ENCODE assay signal across 21 cellular contexts in genomic region chr7:125681508-125681907, GRCh38.
"Had no signal": no experiment of that assay in that cellular context is flagged by ENCODE, and none has a peak within 500 bp of the region (broad histone marks: within the 10 kb centered on the region; RNA-seq: fewer than 3 reads in every experiment).

No MANE protein-coding gene starts in this region.

- H3K4me3 Mint-ChIP-seq: activated CD8-positive, alpha-beta memory T cell treated with anti-CD3 and anti-CD28 coated beads, Interleukin-2, amount 10 ng/mL, durations not matched to agents 7 days and 5 days; activated T-cell treated with anti-CD3 and anti-CD28 coated beads, Interleukin-2, amount 50 U/mL, for 24 hours; brain; central memory CD8-positive, alpha-beta T cell; effector memory CD8-positive, alpha-beta T cell; naive thymus-derived CD8-positive, alpha-beta T cell had no signal

- DNase-seq: activated CD4-positive, alpha-beta T cell treated with anti-CD3 and anti-CD28 coated beads for 1 hour; activated CD4-positive, alpha-beta T cell treated with anti-CD3 and anti-CD28 coated beads, Interleukin-2, amount 50 U/mL, for 48 hours; activated CD8-positive, alpha-beta memory T cell treated with anti-CD3 and anti-CD28 coated beads, Interleukin-2, amount 10 ng/mL, durations not matched to agents 7 days and 5 days; activated effector memory CD4-positive, alpha-beta T cell treated with Interleukin-2 at 50 U/mL for 16 hours; activated T-cell treated with anti-CD3 and anti-CD28 coated beads, Interleukin-2, amount 50 U/mL, for 24 hours; amniotic stem cell; effector memory CD8-positive, alpha-beta T cell; gastrocnemius medialis; heart right ventricle; left lung; mucosa of descending colon; naive thymus-derived CD8-positive, alpha-beta T cell; retina; stimulated activated CD4-positive, alpha-beta T cell treated with anti-CD3 and anti-CD28 coated beads, Interleukin-4, amount 100 ng/mL, for 4 hours; stomach had no signal

- H3K4me3 ChIP-seq: gastrocnemius medialis, heart right ventricle, left lung, mucosa of descending colon, stomach, thoracic aorta had no signal

- H3K36me3 ChIP-seq: gastrocnemius medialis, heart right ventricle, left lung, neutrophil, stomach, thoracic aorta had no signal

- H3K27me3 ChIP-seq: gastrocnemius medialis, heart right ventricle, left lung, neutrophil, stomach had no signal

- H3K27ac Mint-ChIP-seq: activated CD8-positive, alpha-beta memory T cell treated with anti-CD3 and anti-CD28 coated beads, Interleukin-2, amount 10 ng/mL, durations not matched to agents 7 days and 5 days; activated naive CD4-positive, alpha-beta T cell treated with anti-CD3 and anti-CD28 coated beads, Interleukin-2, amount 50 U/mL, for 72 hours; activated T-cell treated with anti-CD3 and anti-CD28 coated beads, Interleukin-2, amount 50 U/mL, for 24 hours; brain; effector memory CD8-positive, alpha-beta T cell; naive thymus-derived CD8-positive, alpha-beta T cell had no signal

- H3K4me1 Mint-ChIP-seq: activated CD8-positive, alpha-beta memory T cell treated with anti-CD3 and anti-CD28 coated beads, Interleukin-2, amount 10 ng/mL, durations not matched to agents 7 days and 5 days; brain; central memory CD8-positive, alpha-beta T cell; naive thymus-derived CD8-positive, alpha-beta T cell had no signal

- H3K9me3 ChIP-seq: gastrocnemius medialis, heart right ventricle, neutrophil, stomach, thoracic aorta had no signal

- H3K27ac ChIP-seq: epithelial cell of prostate, gastrocnemius medialis, heart right ventricle, left lung, neutrophil, stomach, thoracic aorta had no signal

- H3K4me1 ChIP-seq: gastrocnemius medialis, heart right ventricle, left lung, stomach had no signal

- H3K27me3 Mint-ChIP-seq: activated CD8-positive, alpha-beta memory T cell treated with anti-CD3 and anti-CD28 coated beads, Interleukin-2, amount 10 ng/mL, durations not matched to agents 7 days and 5 days; activated T-cell treated with anti-CD3 and anti-CD28 coated beads, Interleukin-2, amount 50 U/mL, for 24 hours; central memory CD8-positive, alpha-beta T cell; effector memory CD8-positive, alpha-beta T cell; naive thymus-derived CD8-positive, alpha-beta T cell had no signal

- H3K36me3 Mint-ChIP-seq: activated CD8-positive, alpha-beta memory T cell treated with anti-CD3 and anti-CD28 coated beads, Interleukin-2, amount 10 ng/mL, durations not matched to agents 7 days and 5 days; activated naive CD4-positive, alpha-beta T cell treated with anti-CD3 and anti-CD28 coated beads, Interleukin-2, amount 50 U/mL, for 72 hours; brain; naive thymus-derived CD8-positive, alpha-beta T cell had no signal

- ATAC-seq: activated CD8-positive, alpha-beta memory T cell treated with anti-CD3 and anti-CD28 coated beads, Interleukin-2, amount 10 ng/mL, durations not matched to agents 7 days and 5 days; activated naive CD4-positive, alpha-beta T cell treated with anti-CD3 and anti-CD28 coated beads, Interleukin-2, amount 50 U/mL, for 72 hours; effector memory CD8-positive, alpha-beta T cell; gastrocnemius medialis; heart right ventricle; left lung; mucosa of descending colon; naive thymus-derived CD8-positive, alpha-beta T cell had no signal
